ENCODE assay signal across 8 cellular contexts in the genomic region with DNA sequence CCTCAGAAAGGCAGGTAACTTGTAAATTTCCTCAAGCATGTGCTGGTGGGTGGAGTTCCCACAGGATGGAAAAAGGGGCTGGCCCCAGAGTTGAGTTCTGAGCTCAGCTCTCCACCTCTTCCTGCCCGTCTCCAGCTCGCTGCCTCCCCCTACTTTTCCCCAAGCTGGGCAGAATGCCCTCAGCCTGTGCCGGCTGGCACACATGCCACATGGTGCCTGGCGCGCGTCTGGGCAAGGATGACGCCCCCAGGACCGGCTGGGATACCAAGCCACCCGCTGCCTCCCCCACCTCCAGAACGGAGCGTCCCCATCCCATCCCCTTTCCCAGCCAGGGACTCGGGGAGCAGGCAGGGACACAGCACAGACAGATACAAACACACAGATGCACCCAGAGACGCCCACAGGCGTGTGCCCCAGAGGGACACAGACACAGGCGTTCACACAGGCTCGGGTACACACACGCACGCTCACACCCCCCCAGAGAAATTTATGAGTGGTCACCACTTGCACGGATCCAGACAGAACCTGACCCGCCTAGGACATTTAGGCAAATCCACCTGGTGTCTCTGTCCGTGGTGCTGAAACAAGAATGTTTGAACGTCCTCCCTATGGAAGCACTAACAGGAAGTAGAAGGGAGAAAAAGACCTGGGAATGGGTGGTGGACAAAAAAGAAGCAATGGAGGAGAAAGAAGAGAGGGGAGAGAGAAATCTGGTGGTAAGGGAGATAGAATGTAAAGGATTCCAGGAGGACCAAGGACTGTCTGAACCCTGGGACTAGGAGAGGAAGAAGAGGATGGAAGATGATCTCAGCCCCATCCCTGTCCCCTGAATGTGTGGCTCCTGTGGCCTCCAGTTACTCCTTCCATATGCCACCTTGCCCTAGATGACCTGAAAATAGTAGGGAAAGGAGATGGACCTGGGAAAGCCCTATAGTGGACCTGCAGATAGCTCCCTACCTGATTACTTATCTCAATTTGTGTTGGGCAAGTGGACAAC. TPM values are rescaled to one million over a fixed set of nuclear protein-coding genes. Genes with fewer than 3 reads are reported as not detected.
DNase-seq lines count a peak whose midpoint lies in the region; ATAC-seq, FAIRE-seq and TF ChIP-seq lines count a peak whose summit lies in the region.

No MANE protein-coding gene starts in this region.

- no peaks in the 10 kb centered on the region for H3K9me3 Mint-ChIP-seq in activated CD4-positive, alpha-beta memory T cell treated with anti-CD3 and anti-CD28 coated beads for 36 hours
- no peaks in the 10 kb centered on the region for H3K9me3 Mint-ChIP-seq in stimulated activated effector memory CD8-positive, alpha-beta T cell treated with anti-CD3 and anti-CD28 coated beads, Interleukin-12 subunit alpha, Interleukin-12 subunit beta, amount 100 ng/mL, for 72 hours

- CTCF ChIA-PET in activated CD4-positive, alpha-beta memory T cell treated with anti-CD3 and anti-CD28 coated beads for 36 hours (lab: Charles Lee): interaction anchor here (1.0 kb wide), 1 partner anchor 29 kb away, joined by 3 read pairs; no protein-coding TSS in a partner anchor

- TF ChIP-seq CTCF in D721Med (IDR thresholded peaks at IDR 0.05; ENCODE audit: insufficient read depth, missing control alignments): no peak

- ATAC-seq in T-helper 17 cell (no peak), HG03175 (IDR thresholded peaks at IDR 0.05; ENCODE audit: unreplicated experiment) (no peak), HG03108 (IDR thresholded peaks at IDR 0.05; ENCODE audit: unreplicated experiment) (no peak)
- ATAC-seq in stimulated activated effector memory CD8-positive, alpha-beta T cell treated with anti-CD3 and anti-CD28 coated beads, Interleukin-12 subunit alpha, Interleukin-12 subunit beta, amount 100 ng/mL, for 72 hours: no peak

- H3K36me3 Mint-ChIP-seq in activated CD4-positive, alpha-beta memory T cell treated with anti-CD3 and anti-CD28 coated beads for 36 hours: no peaks in the 10 kb centered on the region
- H3K36me3 Mint-ChIP-seq in T-helper 17 cell (ENCODE audit: low read depth): peaks cover 11% of the 10 kb centered on the region
- no peaks in the 10 kb centered on the region for H3K36me3 Mint-ChIP-seq in stimulated activated effector memory CD8-positive, alpha-beta T cell treated with anti-CD3 and anti-CD28 coated beads, Interleukin-12 subunit alpha, Interleukin-12 subunit beta, amount 100 ng/mL, for 72 hours

- H3K9me3 ChIP-seq in T-helper 17 cell (ENCODE audit: control insufficient read depth, low read length, poor library complexity, severe bottlenecking): no peaks in the 10 kb centered on the region

- TF ChIP-seq RAD21 in Ishikawa (IDR thresholded peaks at IDR 0.05; ENCODE audit: low read depth): no peak

- peaks cover 6% of the 10 kb centered on the region for H3K4me1 Mint-ChIP-seq in activated CD4-positive, alpha-beta memory T cell treated with anti-CD3 and anti-CD28 coated beads for 36 hours (ENCODE audit: low read depth)
- peaks cover 7% of the 10 kb centered on the region for H3K4me1 Mint-ChIP-seq in T-helper 17 cell
- peaks cover 14% of the 10 kb centered on the region for H3K4me1 Mint-ChIP-seq in stimulated activated effector memory CD8-positive, alpha-beta T cell treated with anti-CD3 and anti-CD28 coated beads, Interleukin-12 subunit alpha, Interleukin-12 subunit beta, amount 100 ng/mL, for 72 hours

- TF ChIP-seq EP300 in Ishikawa (IDR thresholded peaks at IDR 0.05; ENCODE audit: borderline replicate concordance): no peak

- DNase-seq in D721Med (ENCODE audit: insufficient read length, low spot score): no peak
- DNase-seq in activated CD4-positive, alpha-beta memory T cell treated with anti-CD3 and anti-CD28 coated beads for 36 hours: peak; percentile 38
- peak; percentile 91 for DNase-seq in islet precursor cell
- no peak for DNase-seq in T-helper 17 cell
- no peak for DNase-seq in stimulated activated effector memory CD8-positive, alpha-beta T cell treated with anti-CD3 and anti-CD28 coated beads, Interleukin-12 subunit alpha, Interleukin-12 subunit beta, amount 100 ng/mL, for 72 hours (ENCODE audit: low spot score in 2 of 2)

- POLR2A ChIA-PET in activated CD4-positive, alpha-beta memory T cell treated with anti-CD3 and anti-CD28 coated beads for 36 hours (lab: Charles Lee): no interaction called here

- intact Hi-C loops in activated CD4-positive, alpha-beta memory T cell treated with anti-CD3 and anti-CD28 coated beads for 36 hours (cut with micrococcal nuclease): no loop called here

- FAIRE-seq in D721Med (lab: Jason Lieb, UNC): peak; percentile 69

- H3K27ac Mint-ChIP-seq in activated CD4-positive, alpha-beta memory T cell treated with anti-CD3 and anti-CD28 coated beads for 36 hours: no peak overlapping the region
- no peak overlapping the region for H3K27ac Mint-ChIP-seq in T-helper 17 cell
- no peak overlapping the region for H3K27ac Mint-ChIP-seq in stimulated activated effector memory CD8-positive, alpha-beta T cell treated with anti-CD3 and anti-CD28 coated beads, Interleukin-12 subunit alpha, Interleukin-12 subunit beta, amount 100 ng/mL, for 72 hours

- no peak overlapping the region for H3K4me3 Mint-ChIP-seq in activated CD4-positive, alpha-beta memory T cell treated with anti-CD3 and anti-CD28 coated beads for 36 hours
- H3K4me3 Mint-ChIP-seq in T-helper 17 cell: no peak overlapping the region
- H3K4me3 Mint-ChIP-seq in stimulated activated effector memory CD8-positive, alpha-beta T cell treated with anti-CD3 and anti-CD28 coated beads, Interleukin-12 subunit alpha, Interleukin-12 subunit beta, amount 100 ng/mL, for 72 hours: no peak overlapping the region

- peaks cover 40% of the 10 kb centered on the region for H3K27me3 Mint-ChIP-seq in activated CD4-positive, alpha-beta memory T cell treated with anti-CD3 and anti-CD28 coated beads for 36 hours
- H3K27me3 Mint-ChIP-seq in T-helper 17 cell: peaks cover 48% of the 10 kb centered on the region

TF ChIP-seq in Ishikawa, 13 proteins besides CTCF, POLR2A, EP300 and RAD21:
- no peak for TF ChIP-seq TCF12 (IDR thresholded peaks at IDR 0.05; ENCODE audit: low read depth)
- no peak for TF ChIP-seq NFIC (IDR thresholded peaks at IDR 0.05)
- TF ChIP-seq, protein P1, sequence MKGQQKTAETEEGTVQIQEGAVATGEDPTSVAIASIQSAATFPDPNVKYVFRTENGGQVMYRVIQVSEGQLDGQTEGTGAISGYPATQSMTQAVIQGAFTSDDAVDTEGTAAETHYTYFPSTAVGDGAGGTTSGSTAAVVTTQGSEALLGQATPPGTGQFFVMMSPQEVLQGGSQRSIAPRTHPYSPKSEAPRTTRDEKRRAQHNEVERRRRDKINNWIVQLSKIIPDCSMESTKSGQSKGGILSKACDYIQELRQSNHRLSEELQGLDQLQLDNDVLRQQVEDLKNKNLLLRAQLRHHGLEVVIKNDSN (IDR thresholded peaks at IDR 0.05): no peak
- TF ChIP-seq CREB1 (IDR thresholded peaks at IDR 0.05; ENCODE audit: low read depth): no peak
- TF ChIP-seq ZBTB7A (IDR thresholded peaks at IDR 0.05; ENCODE audit: low read depth): no peak
- TF ChIP-seq, protein P2, sequence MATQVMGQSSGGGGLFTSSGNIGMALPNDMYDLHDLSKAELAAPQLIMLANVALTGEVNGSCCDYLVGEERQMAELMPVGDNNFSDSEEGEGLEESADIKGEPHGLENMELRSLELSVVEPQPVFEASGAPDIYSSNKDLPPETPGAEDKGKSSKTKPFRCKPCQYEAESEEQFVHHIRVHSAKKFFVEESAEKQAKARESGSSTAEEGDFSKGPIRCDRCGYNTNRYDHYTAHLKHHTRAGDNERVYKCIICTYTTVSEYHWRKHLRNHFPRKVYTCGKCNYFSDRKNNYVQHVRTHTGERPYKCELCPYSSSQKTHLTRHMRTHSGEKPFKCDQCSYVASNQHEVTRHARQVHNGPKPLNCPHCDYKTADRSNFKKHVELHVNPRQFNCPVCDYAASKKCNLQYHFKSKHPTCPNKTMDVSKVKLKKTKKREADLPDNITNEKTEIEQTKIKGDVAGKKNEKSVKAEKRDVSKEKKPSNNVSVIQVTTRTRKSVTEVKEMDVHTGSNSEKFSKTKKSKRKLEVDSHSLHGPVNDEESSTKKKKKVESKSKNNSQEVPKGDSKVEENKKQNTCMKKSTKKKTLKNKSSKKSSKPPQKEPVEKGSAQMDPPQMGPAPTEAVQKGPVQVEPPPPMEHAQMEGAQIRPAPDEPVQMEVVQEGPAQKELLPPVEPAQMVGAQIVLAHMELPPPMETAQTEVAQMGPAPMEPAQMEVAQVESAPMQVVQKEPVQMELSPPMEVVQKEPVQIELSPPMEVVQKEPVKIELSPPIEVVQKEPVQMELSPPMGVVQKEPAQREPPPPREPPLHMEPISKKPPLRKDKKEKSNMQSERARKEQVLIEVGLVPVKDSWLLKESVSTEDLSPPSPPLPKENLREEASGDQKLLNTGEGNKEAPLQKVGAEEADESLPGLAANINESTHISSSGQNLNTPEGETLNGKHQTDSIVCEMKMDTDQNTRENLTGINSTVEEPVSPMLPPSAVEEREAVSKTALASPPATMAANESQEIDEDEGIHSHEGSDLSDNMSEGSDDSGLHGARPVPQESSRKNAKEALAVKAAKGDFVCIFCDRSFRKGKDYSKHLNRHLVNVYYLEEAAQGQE (IDR thresholded peaks at IDR 0.05; ENCODE audit: low read depth): peak; percentile 92
- no peak for TF ChIP-seq EGR1 (IDR thresholded peaks at IDR 0.05)
- TF ChIP-seq TAF1 (IDR thresholded peaks at IDR 0.05; ENCODE audit: low read depth): no peak
- no peak for TF ChIP-seq FOXM1 (IDR thresholded peaks at IDR 0.05; ENCODE audit: borderline replicate concordance, low read depth)
- TF ChIP-seq CEBPB (IDR thresholded peaks at IDR 0.05): no peak
- TF ChIP-seq, protein P3, sequence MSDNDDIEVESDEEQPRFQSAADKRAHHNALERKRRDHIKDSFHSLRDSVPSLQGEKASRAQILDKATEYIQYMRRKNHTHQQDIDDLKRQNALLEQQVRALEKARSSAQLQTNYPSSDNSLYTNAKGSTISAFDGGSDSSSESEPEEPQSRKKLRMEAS (IDR thresholded peaks at IDR 0.05): 0 out of 2 replicates have a peak, but pooled peaks have one; percentile 16
- TF ChIP-seq YY1 (IDR thresholded peaks at IDR 0.05; ENCODE audit: low read depth): no peak
- TF ChIP-seq TEAD4 (IDR thresholded peaks at IDR 0.05): no peak

RNA-seq across cellular contexts. Expression of a gene that starts 15.5 kb away (rescaled TPM):
- total RNA-seq in activated CD4-positive, alpha-beta memory T cell treated with anti-CD3 and anti-CD28 coated beads for 36 hours: not detected
- total RNA-seq in T-helper 17 cell: not detected

RNA-seq across cellular contexts. Expression of a gene that starts 34.5 kb away (rescaled TPM):
- not detected for total RNA-seq in activated CD4-positive, alpha-beta memory T cell treated with anti-CD3 and anti-CD28 coated beads for 36 hours
- total RNA-seq in T-helper 17 cell: under 1 TPM; 0.22 to 0.42 TPM

RNA-seq across cellular contexts. Expression of a gene that starts 44.7 kb away (rescaled TPM):
- total RNA-seq in activated CD4-positive, alpha-beta memory T cell treated with anti-CD3 and anti-CD28 coated beads for 36 hours: 10 to 100 TPM; 53.6 to 60.3 TPM
- 10 to 100 TPM; 60.9 to 67.2 TPM for total RNA-seq in T-helper 17 cell

Comparison
In these comparisons a context has a peak if more than half of its experiments do, and no peak if none do; other contexts are left out.
1. DNase-seq: peak in activated CD4-positive, alpha-beta memory T cell treated with anti-CD3 and anti-CD28 coated beads for 36 hours (single experiment) and islet precursor cell (single experiment); none in D721Med (single experiment), T-helper 17 cell (0 of 3) and stimulated activated effector memory CD8-positive, alpha-beta T cell treated with anti-CD3 and anti-CD28 coated beads, Interleukin-12 subunit alpha, Interleukin-12 subunit beta, amount 100 ng/mL, for 72 hours (0 of 2).